Comparison of ENCODE assay signal across 36 cellular contexts in the genomic region with DNA sequence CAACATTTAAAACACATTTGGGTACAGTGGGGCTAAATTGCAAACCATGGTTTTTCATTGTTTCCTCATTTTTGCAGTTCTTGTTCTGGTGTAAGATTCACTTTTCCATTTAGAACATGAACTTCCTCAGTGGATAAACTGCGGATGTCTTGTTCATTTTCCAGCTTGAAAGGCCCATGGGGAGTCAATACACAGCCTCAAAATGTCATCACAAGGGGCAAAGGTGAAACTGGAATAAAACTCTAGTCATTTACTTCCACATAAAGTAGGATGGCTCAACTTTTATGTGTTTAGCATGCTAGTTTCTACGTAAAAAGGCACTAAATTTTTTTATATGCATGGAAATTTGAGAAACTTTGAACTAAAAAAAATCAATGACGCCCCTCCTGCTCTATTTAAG.
"Had no signal": no experiment of that assay in that cellular context is flagged by ENCODE, and none has a peak within 500 bp of the region (broad histone marks: within the 10 kb centered on the region; RNA-seq: fewer than 3 reads in every experiment).

No MANE protein-coding gene starts in this region.

- ATAC-seq: activated CD8-positive, alpha-beta memory T cell treated with anti-CD3 and anti-CD28 coated beads, Interleukin-2, amount 10 ng/mL, durations not matched to agents 7 days and 5 days; activated CD8-positive, alpha-beta T cell treated with anti-CD3 and anti-CD28 coated beads, Interleukin-2, amount 10 ng/mL, durations not matched to agents 7 days and 5 days; activated naive CD4-positive, alpha-beta T cell treated with anti-CD3 and anti-CD28 coated beads, Interleukin-2, amount 50 U/mL, for 72 hours; activated T-helper 17 cell treated with anti-CD3 and anti-CD28 coated beads, Interleukin-2, amount 50 U/mL, for 72 hours; body of pancreas had no signal

- H3K27me3 Mint-ChIP-seq: activated B cell treated with CpG ODN at 0.5 μM for 24 hours; activated CD4-positive, alpha-beta memory T cell treated with anti-CD3 and anti-CD28 coated beads for 36 hours; activated CD4-positive, alpha-beta T cell treated with anti-CD3 and anti-CD28 coated beads, Interleukin-2, amount 10 ng/mL, durations not matched to agents 24 days and 14 days; activated CD8-positive, alpha-beta memory T cell treated with anti-CD3 and anti-CD28 coated beads, Interleukin-2, amount 10 ng/mL, durations not matched to agents 7 days and 5 days; activated naive CD8-positive, alpha-beta T cell treated with anti-CD3 and anti-CD28 coated beads for 36 hours; activated T-cell treated with anti-CD3 and anti-CD28 coated beads, Interleukin-2, amount 50 U/mL, for 24 hours; activated T-helper 17 cell treated with anti-CD3 and anti-CD28 coated beads, Interleukin-2, amount 50 U/mL, for 72 hours had no signal

- H3K9me3 Mint-ChIP-seq: activated B cell treated with CpG ODN at 0.5 μM for 24 hours; activated CD4-positive, alpha-beta memory T cell treated with anti-CD3 and anti-CD28 coated beads for 36 hours; activated CD4-positive, alpha-beta T cell treated with anti-CD3 and anti-CD28 coated beads, Interleukin-2, amount 10 ng/mL, durations not matched to agents 24 days and 14 days; activated naive CD4-positive, alpha-beta T cell treated with anti-CD3 and anti-CD28 coated beads for 36 hours; activated naive CD4-positive, alpha-beta T cell treated with anti-CD3 and anti-CD28 coated beads, Interleukin-2, amount 50 U/mL, for 72 hours; activated naive CD8-positive, alpha-beta T cell treated with anti-CD3 and anti-CD28 coated beads for 36 hours; activated T-helper 17 cell treated with anti-CD3 and anti-CD28 coated beads, Interleukin-2, amount 50 U/mL, for 72 hours; T-helper 1 cell treated with Interleukin-12 subunit alpha and Interleukin-12 subunit beta and Interleukin-4 antibody, amounts not matched to agents 30 μg/mL and 1 μg/mL, for 36 hours; T-helper 2 cell treated with Interferon-gamma antibody and Interleukin-4, amounts not matched to agents 5 μg/mL and 100 μg/mL, for 36 hours had no signal

- H3K4me3 Mint-ChIP-seq: activated B cell treated with CpG ODN at 0.5 μM for 24 hours; activated CD4-positive, alpha-beta memory T cell treated with anti-CD3 and anti-CD28 coated beads for 36 hours; activated CD4-positive, alpha-beta T cell treated with anti-CD3 and anti-CD28 coated beads, Interleukin-2, amount 10 ng/mL, durations not matched to agents 24 days and 14 days; activated CD8-positive, alpha-beta memory T cell treated with anti-CD3 and anti-CD28 coated beads, Interleukin-2, amount 10 ng/mL, durations not matched to agents 7 days and 5 days; activated CD8-positive, alpha-beta T cell treated with anti-CD3 and anti-CD28 coated beads, Interleukin-2, amount 10 ng/mL, durations not matched to agents 7 days and 5 days; activated naive CD4-positive, alpha-beta T cell treated with anti-CD3 and anti-CD28 coated beads for 36 hours; activated naive CD8-positive, alpha-beta T cell treated with anti-CD3 and anti-CD28 coated beads for 36 hours; activated T-cell treated with anti-CD3 and anti-CD28 coated beads, Interleukin-2, amount 50 U/mL, for 24 hours; activated T-helper 17 cell treated with anti-CD3 and anti-CD28 coated beads, Interleukin-2, amount 50 U/mL, for 72 hours; T-helper 1 cell treated with Interleukin-12 subunit alpha and Interleukin-12 subunit beta and Interleukin-4 antibody, amounts not matched to agents 30 μg/mL and 1 μg/mL, for 36 hours; T-helper 2 cell treated with Interferon-gamma antibody and Interleukin-4, amounts not matched to agents 5 μg/mL and 100 μg/mL, for 36 hours had no signal

- H3K4me3 ChIP-seq: adrenal gland, body of pancreas, breast epithelium had no signal

- H3K4me1 Mint-ChIP-seq: activated B cell treated with CpG ODN at 0.5 μM for 24 hours; activated CD4-positive, alpha-beta T cell treated with anti-CD3 and anti-CD28 coated beads, Interleukin-2, amount 10 ng/mL, durations not matched to agents 24 days and 14 days; activated CD8-positive, alpha-beta memory T cell treated with anti-CD3 and anti-CD28 coated beads, Interleukin-2, amount 10 ng/mL, durations not matched to agents 7 days and 5 days; activated naive CD8-positive, alpha-beta T cell treated with anti-CD3 and anti-CD28 coated beads for 36 hours; activated T-helper 17 cell treated with anti-CD3 and anti-CD28 coated beads, Interleukin-2, amount 50 U/mL, for 72 hours had no signal

- H3K9me3 ChIP-seq: adrenal gland, body of pancreas, breast epithelium had no signal

- DNase-seq: activated B cell treated with CpG ODN at 0.5 μM for 24 hours; activated CD4-positive, alpha-beta memory T cell treated with anti-CD3 and anti-CD28 coated beads for 36 hours; activated CD4-positive, alpha-beta T cell treated with anti-CD3 and anti-CD28 coated beads for 4 hours; activated CD4-positive, alpha-beta T cell treated with anti-CD3 and anti-CD28 coated beads, Interleukin-2, amount 10 ng/mL, durations not matched to agents 24 days and 14 days; activated CD4-positive, alpha-beta T cell treated with anti-CD3 and anti-CD28 coated beads, Interleukin-2, amount 50 U/mL, for 1 hour; activated CD4-positive, alpha-beta T cell treated with anti-CD3 and anti-CD28 coated beads, Interleukin-2, amount 50 U/mL, for 4 hours; activated CD4-positive, CD25-positive, alpha-beta regulatory T cell treated with anti-CD3 and anti-CD28 coated beads, Interleukin-2, amount 50 U/mL, for 72 hours; activated CD8-positive, alpha-beta memory T cell treated with anti-CD3 and anti-CD28 coated beads for 24 hours; activated CD8-positive, alpha-beta memory T cell treated with anti-CD3 and anti-CD28 coated beads, Interleukin-2, amount 10 ng/mL, durations not matched to agents 7 days and 5 days; activated CD8-positive, alpha-beta memory T cell treated with anti-CD3 and anti-CD28 coated beads, Interleukin-2, amount 50 U/mL, for 48 hours; activated CD8-positive, alpha-beta T cell treated with anti-CD3 and anti-CD28 coated beads, Interleukin-2, amount 10 ng/mL, durations not matched to agents 7 days and 5 days; activated effector memory CD4-positive, alpha-beta T cell treated with anti-CD3 and anti-CD28 coated beads, Interleukin-2, amount 50 U/mL, for 16 hours; activated gamma-delta T cell treated with Interleukin-2 at 50 U/mL for 16 hours; activated naive CD4-positive, alpha-beta T cell; activated naive CD4-positive, alpha-beta T cell treated with anti-CD3 and anti-CD28 coated beads for 36 hours; activated naive CD4-positive, alpha-beta T cell treated with anti-CD3 and anti-CD28 coated beads, Interleukin-2, amount 50 U/mL, for 16 hours; activated naive CD8-positive, alpha-beta T cell treated with anti-CD3 and anti-CD28 coated beads for 36 hours; activated T-cell treated with anti-CD3 and anti-CD28 coated beads, Interleukin-2, amount 50 U/mL, for 24 hours; activated T-cell treated with anti-CD3 and anti-CD28 coated beads, Interleukin-2, amount 50 U/mL, for 48 hours; adrenal gland; amniotic stem cell; aorta; body of pancreas; brain microvascular endothelial cell; central memory CD4-positive, alpha-beta T cell; T-helper 1 cell; T-helper 2 cell; T-helper 9 cell had no signal

- H3K36me3 Mint-ChIP-seq: activated CD4-positive, alpha-beta memory T cell treated with anti-CD3 and anti-CD28 coated beads for 36 hours; activated CD8-positive, alpha-beta memory T cell treated with anti-CD3 and anti-CD28 coated beads, Interleukin-2, amount 10 ng/mL, durations not matched to agents 7 days and 5 days; activated naive CD4-positive, alpha-beta T cell treated with anti-CD3 and anti-CD28 coated beads, Interleukin-2, amount 50 U/mL, for 72 hours; activated naive CD8-positive, alpha-beta T cell treated with anti-CD3 and anti-CD28 coated beads for 36 hours had no signal

- FAIRE-seq: astrocyte, TTC549 had no signal

- H3K4me1 ChIP-seq: adrenal gland, body of pancreas, breast epithelium had no signal

- H3K27ac Mint-ChIP-seq: activated B cell treated with CpG ODN at 0.5 μM for 24 hours; activated CD4-positive, alpha-beta memory T cell treated with anti-CD3 and anti-CD28 coated beads for 36 hours; activated CD4-positive, alpha-beta T cell treated with anti-CD3 and anti-CD28 coated beads, Interleukin-2, amount 10 ng/mL, durations not matched to agents 24 days and 14 days; activated CD8-positive, alpha-beta memory T cell treated with anti-CD3 and anti-CD28 coated beads, Interleukin-2, amount 10 ng/mL, durations not matched to agents 7 days and 5 days; activated CD8-positive, alpha-beta T cell treated with anti-CD3 and anti-CD28 coated beads, Interleukin-2, amount 10 ng/mL, durations not matched to agents 7 days and 5 days; activated naive CD4-positive, alpha-beta T cell treated with anti-CD3 and anti-CD28 coated beads for 36 hours; activated naive CD4-positive, alpha-beta T cell treated with anti-CD3 and anti-CD28 coated beads, Interleukin-2, amount 50 U/mL, for 72 hours; activated naive CD8-positive, alpha-beta T cell treated with anti-CD3 and anti-CD28 coated beads for 36 hours; activated T-cell treated with anti-CD3 and anti-CD28 coated beads, Interleukin-2, amount 50 U/mL, for 24 hours; activated T-helper 17 cell treated with anti-CD3 and anti-CD28 coated beads, Interleukin-2, amount 50 U/mL, for 72 hours; T-helper 1 cell treated with Interleukin-12 subunit alpha and Interleukin-12 subunit beta and Interleukin-4 antibody, amounts not matched to agents 30 μg/mL and 1 μg/mL, for 36 hours; T-helper 2 cell treated with Interferon-gamma antibody and Interleukin-4, amounts not matched to agents 5 μg/mL and 100 μg/mL, for 36 hours had no signal

- H3K36me3 ChIP-seq: adrenal gland, brain microvascular endothelial cell, breast epithelium had no signal

- H3K27me3 ChIP-seq: adrenal gland, body of pancreas, brain microvascular endothelial cell, breast epithelium had no signal

- H3K27ac ChIP-seq: adrenal gland, body of pancreas, brain microvascular endothelial cell, breast epithelium, VCaP had no signal
